Comparison of ENCODE assay signal across 11 cellular contexts in the genomic region with DNA sequence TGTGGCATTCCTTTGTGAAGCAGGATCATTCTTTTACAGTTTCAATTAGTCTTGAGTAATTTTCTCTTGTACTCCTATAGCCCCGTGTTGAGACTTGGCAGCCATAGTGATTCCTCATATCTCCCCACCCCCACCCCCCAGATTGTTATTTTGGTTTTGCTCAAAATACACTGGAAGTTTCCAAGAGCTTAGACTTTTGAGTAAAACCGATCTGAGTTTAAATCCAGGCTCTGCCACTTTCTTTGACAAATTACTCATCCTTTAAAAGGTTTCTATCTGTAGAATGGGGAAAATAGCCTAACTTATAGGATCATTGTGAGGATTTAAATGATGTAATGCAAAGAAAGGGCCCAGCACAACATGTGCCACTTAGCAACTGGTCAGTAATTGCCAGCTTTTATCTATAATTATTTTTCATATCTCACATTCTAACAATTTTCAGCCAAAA.
"Had no signal": no experiment of that assay in that cellular context is flagged by ENCODE, and none has a peak within 500 bp of the region (broad histone marks: within the 10 kb centered on the region; RNA-seq: fewer than 3 reads in every experiment).

No MANE protein-coding gene starts in this region.

- ATAC-seq: foreskin keratinocyte; sciatic nerve; stimulated activated naive B cell treated with anti-CD40 and anti-IgM and Interleukin-4, amounts not matched to agents 10 μg/mL and 1 μg/mL and 100 μg/mL, for 72 hours; T-helper 17 cell had no signal

- H3K9me3 ChIP-seq: esophagus squamous epithelium, transverse colon had no signal

- DNase-seq: activated CD4-positive, alpha-beta T cell treated with anti-CD3 and anti-CD28 coated beads, Interleukin-2, amount 50 U/mL, for 1 hour; activated naive CD4-positive, alpha-beta T cell treated with anti-CD3 and anti-CD28 coated beads, Interleukin-2, amount 50 U/mL, for 16 hours; amygdala; esophagus squamous epithelium; nephron progenitor cell; stimulated activated CD4-positive, alpha-beta T cell treated with anti-CD3 and anti-CD28 coated beads, Interleukin-2, amount 100 ng/mL, for 24 hours; stimulated activated naive B cell treated with anti-CD40 and anti-IgM and Interleukin-4, amounts not matched to agents 10 μg/mL and 1 μg/mL and 100 μg/mL, for 72 hours; T-helper 17 cell; transverse colon had no signal

- H3K27ac ChIP-seq: esophagus squamous epithelium, foreskin keratinocyte, transverse colon had no signal

- H3K36me3 ChIP-seq: esophagus squamous epithelium, transverse colon had no signal

- H3K4me3 ChIP-seq: esophagus squamous epithelium, transverse colon had no signal

- H3K27me3 ChIP-seq: esophagus squamous epithelium, foreskin keratinocyte, transverse colon had no signal

- H3K4me1 ChIP-seq: esophagus squamous epithelium had no signal
